Comparison of ENCODE assay signal across 1 cellular context in genomic region chr19:35903550-35904179, GRCh38.
TF ChIP-seq lines count a peak whose summit lies in the region.

No MANE protein-coding gene starts in this region.

TF ChIP-seq in K562, 482 proteins besides CTCF, POLR2A, EP300 and RAD21 (continued from another document and continues in another):
- TF ChIP-seq ZNF592 (IDR thresholded peaks at IDR 0.05) = peak; percentile 60; the same call in 1 of the 2 replicates
- no peak for TF ChIP-seq PREB (CRISPR knock-in tag; IDR thresholded peaks at IDR 0.05)
- peak; percentile 44; the same call in 1 of the 2 replicates for TF ChIP-seq E2F3 (CRISPR knock-in tag; IDR thresholded peaks at IDR 0.05)
- no peak for TF ChIP-seq BCOR (IDR thresholded peaks at IDR 0.05)
- TF ChIP-seq MTA3 (IDR thresholded peaks at IDR 0.05; ENCODE audit: borderline replicate concordance) = 0 out of 2 replicates have a peak, but pooled peaks have one; percentile 51
- TF ChIP-seq UBTF (IDR thresholded peaks at IDR 0.05; ENCODE audit: borderline replicate concordance in 1 of 2, low read depth in 2 of 2, low read length in 2 of 2) = 0 out of 4 replicates have a peak, but pooled peaks of 1 of the 2 experiments have one; percentile 31
- TF ChIP-seq KLF13 (tag; IDR thresholded peaks at IDR 0.05; ENCODE audit: borderline replicate concordance, low read depth) = peak; percentile 76; the same call in 1 of the 2 replicates
- TF ChIP-seq E2F6 (IDR thresholded peaks at IDR 0.05; ENCODE audit: borderline replicate concordance in 1 of 2, extremely low read depth in 1 of 2, insufficient read depth in 1 of 2, insufficient read length in 1 of 2, low read depth in 1 of 2, low read length in 1 of 2, poor library complexity in 1 of 2, severe bottlenecking in 1 of 2) = peak; percentile 75 to 95
- TF ChIP-seq EP400 (IDR thresholded peaks at IDR 0.05) = peak; percentile 81; the same call in 1 of the 2 replicates
- peak; percentile 87 to 89; a peak in 3 of 4 replicates for TF ChIP-seq MAZ (CRISPR knock-in tag; conservative IDR thresholded peaks at IDR 0.05 in 1 of 2, IDR thresholded peaks at IDR 0.05 in 1 of 2)
- peak; percentile 69 for TF ChIP-seq HMGN3 (IDR thresholded peaks at IDR 0.05; ENCODE audit: borderline replicate concordance, extremely low read depth, insufficient read length, low read depth, low read length)
- TF ChIP-seq ZBTB11 (CRISPR knock-in tag; IDR thresholded peaks at IDR 0.05) = peak in 2 of 3 experiments; percentile 36 to 84; a peak in 2 of 6 replicates
- 0 out of 4 replicates have a peak, but pooled peaks of 1 of the 2 experiments have one; percentile 12 for TF ChIP-seq TBL1XR1 (IDR thresholded peaks at IDR 0.05; ENCODE audit: low read length in 2 of 2)
- TF ChIP-seq NR2C2 (CRISPR knock-in tag; IDR thresholded peaks at IDR 0.05) = 0 out of 2 replicates have a peak, but pooled peaks have one; percentile 36
- peak; percentile 43 for TF ChIP-seq NR2C2 (tag; IDR thresholded peaks at IDR 0.05)
- TF ChIP-seq SPI1 (IDR thresholded peaks at IDR 0.05; ENCODE audit: borderline replicate concordance, low read depth, low read length) = peak; percentile 92
- TF ChIP-seq TEAD4 (IDR thresholded peaks at IDR 0.05; ENCODE audit: low read length) = no peak
- TF ChIP-seq TEAD4 (CRISPR knock-in tag; IDR thresholded peaks at IDR 0.05; ENCODE audit: borderline replicate concordance) = peak; percentile 69; the same call in 1 of the 2 replicates
- TF ChIP-seq CREB1 (IDR thresholded peaks at IDR 0.05) = no peak; the same call in 1 of the 2 replicates
- TF ChIP-seq CREB1 (CRISPR knock-in tag; IDR thresholded peaks at IDR 0.05) = 0 out of 2 replicates have a peak, but pooled peaks have one; percentile 49
- TF ChIP-seq CREM (IDR thresholded peaks at IDR 0.05; ENCODE audit: low read depth) = peak; percentile 82
- peak; percentile 90 for TF ChIP-seq GABPA (tag; conservative IDR thresholded peaks at IDR 0.05; ENCODE audit: low read depth)
- TF ChIP-seq ZNF436 (CRISPR knock-in tag; IDR thresholded peaks at IDR 0.05) = no peak
- TF ChIP-seq TAF1 (IDR thresholded peaks at IDR 0.05; ENCODE audit: control insufficient read depth, extremely low read depth, insufficient read depth, low read length, severe bottlenecking) = peak; percentile 61
- no peak for TF ChIP-seq ZBTB43 (CRISPR knock-in tag; IDR thresholded peaks at IDR 0.05)
- TF ChIP-seq CBFA2T2 (conservative IDR thresholded peaks at IDR 0.05) = no peak
- peak; percentile 66 for TF ChIP-seq CXXC5 (CRISPR knock-in tag; IDR thresholded peaks at IDR 0.05)
- TF ChIP-seq MAX (CRISPR knock-in tag; IDR thresholded peaks at IDR 0.05) = peak; percentile 98
- TF ChIP-seq CBFB (CRISPR knock-in tag; IDR thresholded peaks at IDR 0.05) = peak; percentile 76
